Comparison of ENCODE assay signal across 1 cellular context in genomic region chr1:1511533-1512285, GRCh38.
TF ChIP-seq lines count a peak whose summit lies in the region.

Gene ATAD3A, plus strand, starts transcription at chr1:1512162. Its CDS starts 107 bp downstream, at chr1:1512269.

TF ChIP-seq in K562, 482 proteins besides CTCF, POLR2A, EP300 and RAD21 (continued from another document and continues in another):
- TF ChIP-seq CREB3L1 (IDR thresholded peaks at IDR 0.05; ENCODE audit: borderline replicate concordance, low read depth) (peak; percentile 98), ELK3 (CRISPR knock-in tag; IDR thresholded peaks at IDR 0.05) (no peak), SRSF3 (IDR thresholded peaks at IDR 0.05; ENCODE audit: insufficient read depth, low read length) (no peak), MYBL2 (IDR thresholded peaks at IDR 0.05; ENCODE audit: low read depth) (no peak), MYBL2 (CRISPR knock-in tag; IDR thresholded peaks at IDR 0.05; ENCODE audit: borderline replicate concordance) (no peak), TCF3 (CRISPR knock-in tag; IDR thresholded peaks at IDR 0.05) (peak; percentile 42; the same call in 1 of the 2 replicates), PHB2 (IDR thresholded peaks at IDR 0.05; ENCODE audit: low read depth) (no peak), ZNF644 (tag; IDR thresholded peaks at IDR 0.05; ENCODE audit: low read depth) (no peak), ASH1L (IDR thresholded peaks at IDR 0.05; ENCODE audit: borderline replicate concordance, low read depth, partially characterized antibody) (no peak), MBD2 (IDR thresholded peaks at IDR 0.05; ENCODE audit: borderline replicate concordance, low read depth) (peak; percentile 89), RFX1 (IDR thresholded peaks at IDR 0.05) (peak; percentile 94), NFIC (IDR thresholded peaks at IDR 0.05) (peak; percentile 83), HDAC1 (IDR thresholded peaks at IDR 0.05) (peak in 1 of 2 experiments; percentile 96; a peak in 2 of 4 replicates), GTF2F1 (IDR thresholded peaks at IDR 0.05; ENCODE audit: low read depth, low read length) (peak; percentile 74; the same call in 1 of the 2 replicates), FOXJ3 (CRISPR knock-in tag; IDR thresholded peaks at IDR 0.05) (no peak), MXI1 (IDR thresholded peaks at IDR 0.05; ENCODE audit: low read depth, low read length) (peak; percentile 71), ETV1 (tag; conservative IDR thresholded peaks at IDR 0.05; ENCODE audit: low read depth) (peak; percentile 37; the same call in 1 of the 2 replicates), FOXP4 (CRISPR knock-in tag; IDR thresholded peaks at IDR 0.05; ENCODE audit: borderline replicate concordance) (peak; percentile 28; the same call in 1 of the 2 replicates), KDM5B (IDR thresholded peaks at IDR 0.05; ENCODE audit: insufficient replicate concordance, low read depth, low read length) (peak; percentile 30), ZNF639 (CRISPR knock-in tag; conservative IDR thresholded peaks at IDR 0.05 in 1 of 2, IDR thresholded peaks at IDR 0.05 in 1 of 2) (peak in 1 of 2 experiments; percentile 98; a peak in 2 of 4 replicates), YY1 (IDR thresholded peaks at IDR 0.05; ENCODE audit: borderline replicate concordance in 1 of 3, control insufficient read depth in 1 of 3, extremely low read depth in 1 of 3, insufficient read depth in 3 of 3, insufficient read length in 1 of 3, insufficient replicate concordance in 2 of 3, low read depth in 1 of 3, low read length in 2 of 3) (peak in 1 of 3 experiments; percentile 46), NR2C1 (IDR thresholded peaks at IDR 0.05) (no peak), NR2C1 (tag; IDR thresholded peaks at IDR 0.05) (peak; percentile 52; the same call in 1 of the 2 replicates), UBTF (IDR thresholded peaks at IDR 0.05; ENCODE audit: borderline replicate concordance in 1 of 2, low read depth in 2 of 2, low read length in 2 of 2) (peak; percentile 70 to 87; a peak in 2 of 4 replicates), KLF13 (tag; IDR thresholded peaks at IDR 0.05; ENCODE audit: borderline replicate concordance, low read depth) (peak; percentile 95), ZNF766 (CRISPR knock-in tag; conservative IDR thresholded peaks at IDR 0.05) (peak; percentile 76; the same call in 1 of the 2 replicates), NFE2 (IDR thresholded peaks at IDR 0.05; ENCODE audit: low read depth) (peak; percentile 46; the same call in 1 of the 2 replicates), BCOR (IDR thresholded peaks at IDR 0.05) (peak; percentile 85), SRF (CRISPR knock-in tag; IDR thresholded peaks at IDR 0.05) (peak in 1 of 2 experiments; percentile 82; a peak in 2 of 4 replicates), SUPT5H (IDR thresholded peaks at IDR 0.05) (peak; percentile 90), NONO (IDR thresholded peaks at IDR 0.05; ENCODE audit: low read depth in 2 of 2, low read length in 1 of 2) (peak in 1 of 2 experiments; percentile 17; a peak in 1 of 4 replicates), ETS1 (conservative IDR thresholded peaks at IDR 0.05; ENCODE audit: control insufficient read depth, low read depth, low read length) (peak; percentile 71; the same call in 1 of the 2 replicates), POU5F1 (IDR thresholded peaks at IDR 0.05; ENCODE audit: borderline replicate concordance, low read depth, low read length, partially characterized antibody) (peak; percentile 89), ERF (CRISPR knock-in tag; IDR thresholded peaks at IDR 0.05) (peak; percentile 77; the same call in 1 of the 2 replicates), ZFP36 (IDR thresholded peaks at IDR 0.05; ENCODE audit: low read depth, low read length, partially characterized antibody) (peak; percentile 20), COPS2 (conservative IDR thresholded peaks at IDR 0.05) (no peak), STAG1 (CRISPR knock-in tag; IDR thresholded peaks at IDR 0.05; ENCODE audit: borderline replicate concordance) (no peak), ARID2 (IDR thresholded peaks at IDR 0.05) (no peak), SIN3A (IDR thresholded peaks at IDR 0.05; ENCODE audit: borderline replicate concordance in 2 of 2, control insufficient read depth in 1 of 2, low read depth in 2 of 2, low read length in 2 of 2) (peak; percentile 82 to 94; a peak in 3 of 4 replicates), FOXO4 (CRISPR knock-in tag; IDR thresholded peaks at IDR 0.05) (no peak), U2AF2 (optimal IDR thresholded peaks at IDR 0.05; ENCODE audit: low read depth, low read length) (no peak), MAZ (CRISPR knock-in tag; conservative IDR thresholded peaks at IDR 0.05 in 1 of 2, IDR thresholded peaks at IDR 0.05 in 1 of 2) (peak; percentile 94 to 96), PPARD (CRISPR knock-in tag; IDR thresholded peaks at IDR 0.05) (no peak), RCOR1 (IDR thresholded peaks at IDR 0.05; ENCODE audit: borderline replicate concordance in 1 of 2, low read depth in 2 of 2, low read length in 2 of 2) (peak in 1 of 2 experiments; percentile 67; a peak in 1 of 4 replicates), ZNF324 (CRISPR knock-in tag; IDR thresholded peaks at IDR 0.05) (no peak), ZNF436 (CRISPR knock-in tag; IDR thresholded peaks at IDR 0.05) (no peak), CBFB (CRISPR knock-in tag; IDR thresholded peaks at IDR 0.05) (peak; percentile 96), NUFIP1 (IDR thresholded peaks at IDR 0.05; ENCODE audit: partially characterized antibody) (no peak), NFXL1 (CRISPR knock-in tag; IDR thresholded peaks at IDR 0.05) (no peak), ZBTB11 (CRISPR knock-in tag; IDR thresholded peaks at IDR 0.05) (peak in 2 of 3 experiments; percentile 15 to 82; a peak in 2 of 6 replicates), KDM1A (IDR thresholded peaks at IDR 0.05) (no peak), ZBED1 (IDR thresholded peaks at IDR 0.05) (peak; percentile 75; the same call in 1 of the 2 replicates), ZBTB7A (IDR thresholded peaks at IDR 0.05; ENCODE audit: borderline replicate concordance, control insufficient read depth, low read depth, low read length) (peak; percentile 92), BRD4 (IDR thresholded peaks at IDR 0.05) (0 out of 2 replicates have a peak, but pooled peaks have one; percentile 34), SNAPC5 (CRISPR knock-in tag; IDR thresholded peaks at IDR 0.05) (no peak), NCOA2 (IDR thresholded peaks at IDR 0.05; ENCODE audit: partially characterized antibody in 2 of 2) (no peak)
